Comparison of ENCODE assay signal across 1 cellular context in genomic region chr3:64489361-64490044, GRCh38.
TF ChIP-seq lines count a peak whose summit lies in the region.

No MANE protein-coding gene starts in this region.

TF ChIP-seq in HEK293, 187 proteins besides CTCF, POLR2A, EP300 and RAD21 (continued from another document):
- TF ChIP-seq REST (tag by site-specific recombination; IDR thresholded peaks at IDR 0.05) (no peak), ZNF521 (tag by site-specific recombination; IDR thresholded peaks at IDR 0.05) (no peak), ZXDB (tag by site-specific recombination; IDR thresholded peaks at IDR 0.05) (peak; percentile 53; the same call in 1 of the 2 replicates), ZNF155 (tag by site-specific recombination; IDR thresholded peaks at IDR 0.05) (no peak), ZNF354C (tag by site-specific recombination; IDR thresholded peaks at IDR 0.05; ENCODE audit: borderline replicate concordance, low read depth) (no peak), ZNF2 (tag by site-specific recombination; IDR thresholded peaks at IDR 0.05) (0 out of 2 replicates have a peak, but pooled peaks have one; percentile 17), ZNF610 (tag by site-specific recombination; IDR thresholded peaks at IDR 0.05; ENCODE audit: borderline replicate concordance) (peak; percentile 83; the same call in 1 of the 2 replicates), ZNF600 (tag by site-specific recombination; IDR thresholded peaks at IDR 0.05) (peak; percentile 77), ZNF239 (tag by site-specific recombination; IDR thresholded peaks at IDR 0.05) (no peak), ZNF398 (tag by site-specific recombination; IDR thresholded peaks at IDR 0.05) (peak; percentile 69), ZBTB17 (tag by site-specific recombination; IDR thresholded peaks at IDR 0.05) (peak; percentile 69), IKZF3 (tag by site-specific recombination; IDR thresholded peaks at IDR 0.05) (peak; percentile 55; the same call in 1 of the 2 replicates), ZNF626 (tag by site-specific recombination; IDR thresholded peaks at IDR 0.05) (no peak), ZNF433 (tag by site-specific recombination; IDR thresholded peaks at IDR 0.05; ENCODE audit: low read depth) (no peak)
- TF ChIP-seq, protein P1, sequence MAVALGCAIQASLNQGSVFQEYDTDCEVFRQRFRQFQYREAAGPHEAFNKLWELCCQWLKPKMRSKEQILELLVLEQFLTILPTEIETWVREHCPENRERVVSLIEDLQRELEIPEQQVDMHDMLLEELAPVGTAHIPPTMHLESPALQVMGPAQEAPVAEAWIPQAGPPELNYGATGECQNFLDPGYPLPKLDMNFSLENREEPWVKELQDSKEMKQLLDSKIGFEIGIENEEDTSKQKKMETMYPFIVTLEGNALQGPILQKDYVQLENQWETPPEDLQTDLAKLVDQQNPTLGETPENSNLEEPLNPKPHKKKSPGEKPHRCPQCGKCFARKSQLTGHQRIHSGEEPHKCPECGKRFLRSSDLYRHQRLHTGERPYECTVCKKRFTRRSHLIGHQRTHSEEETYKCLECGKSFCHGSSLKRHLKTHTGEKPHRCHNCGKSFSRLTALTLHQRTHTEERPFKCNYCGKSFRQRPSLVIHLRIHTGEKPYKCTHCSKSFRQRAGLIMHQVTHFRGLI (tag by site-specific recombination; IDR thresholded peaks at IDR 0.05): no peak
